In the genomic region with DNA sequence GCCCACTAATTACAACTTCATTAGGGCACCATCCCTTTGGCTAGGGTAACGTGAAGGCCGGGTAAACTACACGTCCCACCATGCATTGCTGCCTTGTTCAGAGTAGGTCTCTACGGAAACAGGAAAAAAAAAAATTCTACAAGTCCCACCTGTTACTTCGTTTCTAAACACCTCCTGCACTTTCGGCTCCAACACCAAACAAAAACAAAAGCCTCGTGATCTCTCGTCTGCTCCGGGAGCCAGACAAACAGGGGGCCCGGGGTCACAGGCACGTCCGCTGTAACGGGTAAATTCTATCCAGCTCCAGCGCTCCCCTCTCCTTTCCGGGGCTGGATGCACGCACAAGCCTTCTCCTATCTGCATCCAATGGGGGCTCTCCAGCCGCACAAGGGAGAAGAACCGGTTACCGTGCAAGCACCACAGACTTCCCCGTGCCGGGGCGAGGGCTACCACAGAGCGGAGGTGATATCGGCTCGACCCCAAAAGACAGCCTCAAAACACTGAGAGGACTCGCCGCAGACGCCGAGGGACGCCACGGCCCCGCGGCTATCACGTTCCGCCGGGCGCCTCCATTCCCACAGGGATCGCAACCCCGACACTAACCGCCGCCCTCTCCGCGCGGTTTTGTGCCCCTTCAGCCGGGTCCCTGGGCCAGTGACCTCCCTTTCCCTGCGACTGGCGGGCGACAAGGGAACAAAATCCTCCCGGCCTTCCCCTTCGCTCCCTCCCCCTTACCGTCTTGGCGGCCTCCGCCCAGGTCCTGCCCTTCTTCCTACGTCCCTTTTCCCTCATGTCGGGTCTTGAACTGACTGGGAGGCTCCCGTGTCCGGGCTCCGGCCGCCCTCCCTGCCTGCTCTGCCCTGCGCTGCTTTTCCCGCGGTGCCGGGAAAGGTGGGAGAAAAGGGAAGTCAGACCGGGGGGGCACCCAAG, we compare ENCODE assay signal across 8 cellular contexts. TPM values are rescaled to one million over a fixed set of nuclear protein-coding genes. Genes with fewer than 3 reads are reported as not detected.
A peak's percentile ranks its signal among the peaks of the same experiment; 100 is the strongest.
DNase-seq lines count a peak whose midpoint lies in the region; ATAC-seq and TF ChIP-seq lines count a peak whose summit lies in the region.

No MANE protein-coding gene starts in this region.

- 1% methylated on average over 42 to 48 of the region's 64 CpGs for WGBS in lower leg skin, 2 donors

- intact Hi-C loops in lower leg skin (cut with DNase I; ENCODE audit: low total_unique reads) = no loop called here

- no peak for TF ChIP-seq POLR2A in lower leg skin (IDR thresholded peaks at IDR 0.05)

- DNase-seq in AG08395 (ENCODE audit: low spot score) = peak; percentile 63
- DNase-seq in NCI-H510A treated with DMSO at 0.1 percent for 48 hours (lab: John Stamatoyannopoulos, UW) = peak; percentile 71
- peak; percentile 42 to 45 for DNase-seq in activated CD4-positive, alpha-beta T cell treated with anti-CD3 and anti-CD28 coated beads, Interleukin-2, amount 50 U/mL, for 4 hours
- peak; percentile 44 to 72 for DNase-seq in dermis microvascular lymphatic vessel endothelial cell (ENCODE audit: low read depth in 2 of 2)
- DNase-seq in lower leg skin (ENCODE audit: low spot score in 2 of 2) = peak; percentile 21 to 89
- DNase-seq in stimulated activated CD4-positive, alpha-beta T cell treated with anti-CD3 and anti-CD28 coated beads, TNF-alpha, amount 100 ng/mL, for 1 hour (ENCODE audit: low read depth in 3 of 3, low spot score in 1 of 3) = peak; percentile 2 to 24 (median 14)

- peak; percentile 46 for ATAC-seq in GM18909 (IDR thresholded peaks at IDR 0.05; ENCODE audit: poor library complexity, unreplicated experiment)
- ATAC-seq in HG03342 (IDR thresholded peaks at IDR 0.05; ENCODE audit: unreplicated experiment) = peak; percentile 47

- no peak for TF ChIP-seq CTCF in lower leg skin (IDR thresholded peaks at IDR 0.05)

- H3K4me3 ChIP-seq in lower leg skin (ENCODE audit: low read depth, poor library complexity, severe bottlenecking) = peak overlapping the region; percentile 83

RNA-seq across cellular contexts. Expression of a gene that starts 0.6 kb away (rescaled TPM):
- total RNA-seq in dermis microvascular lymphatic vessel endothelial cell (4.1 and 7.2 TPM in 2 replicates), lower leg skin (10 to 100 TPM; 15.1 to 21.4 (median 20.0) TPM)

Comparison
In these comparisons a context has a peak if more than half of its experiments do, and no peak if none do; other contexts are left out.
1. Peak in every context shown above with its lines: DNase-seq, ATAC-seq and H3K4me3 ChIP-seq.
2. DNase-seq: peak in every context shown above with its lines; median percentile 71 in NCI-H510A treated with DMSO at 0.1 percent for 48 hours; 63 in AG08395; 58 in dermis microvascular lymphatic vessel endothelial cell; 55 in lower leg skin; 44 in activated CD4-positive, alpha-beta T cell treated with anti-CD3 and anti-CD28 coated beads, Interleukin-2, amount 50 U/mL, for 4 hours; 14 in stimulated activated CD4-positive, alpha-beta T cell treated with anti-CD3 and anti-CD28 coated beads, TNF-alpha, amount 100 ng/mL, for 1 hour.